ENCODE assay signal across 1 cellular context in the genomic region with DNA sequence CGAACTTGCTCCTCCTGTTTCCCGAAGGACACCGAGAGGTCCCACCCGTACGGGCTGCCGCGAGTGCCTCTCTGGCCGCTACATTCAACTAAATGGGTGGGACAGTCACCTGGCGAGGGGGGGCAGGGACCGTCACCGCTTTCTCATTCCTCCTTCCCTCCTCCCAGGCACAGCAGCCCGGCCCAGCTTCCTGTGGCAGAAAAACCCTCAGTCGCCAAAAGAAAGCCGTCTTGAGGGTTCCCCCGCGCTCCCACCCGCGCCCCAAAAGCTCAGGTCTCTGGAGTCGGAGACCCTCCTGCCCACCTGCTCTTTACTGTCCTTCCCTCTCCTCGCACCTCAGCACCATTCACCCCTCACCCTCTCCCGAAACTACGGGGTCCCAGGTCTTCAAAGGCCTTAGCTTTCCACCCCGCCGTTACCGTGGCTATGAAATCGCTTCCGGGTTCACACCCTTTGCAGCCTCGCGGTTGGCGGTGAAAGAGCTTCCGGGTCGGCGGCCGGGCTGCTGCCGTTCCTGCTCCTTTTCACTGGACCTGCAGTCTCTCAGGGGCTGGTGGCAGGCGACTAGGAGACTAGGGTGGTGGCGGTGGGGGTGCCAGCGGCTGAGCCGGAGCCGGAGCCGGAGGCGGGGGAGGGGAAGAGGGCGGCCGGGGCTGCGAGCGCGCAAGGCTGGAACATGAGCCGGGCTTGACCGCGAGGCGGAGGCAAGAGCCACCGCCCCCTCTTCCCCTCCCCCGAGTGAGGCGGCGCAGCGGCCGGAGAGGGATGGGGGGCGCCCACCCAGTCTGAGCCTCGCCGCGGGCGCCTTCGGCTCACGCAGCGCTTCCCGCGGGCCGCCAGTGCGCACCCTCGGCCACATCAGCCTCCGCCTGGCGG.
TF ChIP-seq lines count a peak whose summit lies in the region.

A gene with protein sequence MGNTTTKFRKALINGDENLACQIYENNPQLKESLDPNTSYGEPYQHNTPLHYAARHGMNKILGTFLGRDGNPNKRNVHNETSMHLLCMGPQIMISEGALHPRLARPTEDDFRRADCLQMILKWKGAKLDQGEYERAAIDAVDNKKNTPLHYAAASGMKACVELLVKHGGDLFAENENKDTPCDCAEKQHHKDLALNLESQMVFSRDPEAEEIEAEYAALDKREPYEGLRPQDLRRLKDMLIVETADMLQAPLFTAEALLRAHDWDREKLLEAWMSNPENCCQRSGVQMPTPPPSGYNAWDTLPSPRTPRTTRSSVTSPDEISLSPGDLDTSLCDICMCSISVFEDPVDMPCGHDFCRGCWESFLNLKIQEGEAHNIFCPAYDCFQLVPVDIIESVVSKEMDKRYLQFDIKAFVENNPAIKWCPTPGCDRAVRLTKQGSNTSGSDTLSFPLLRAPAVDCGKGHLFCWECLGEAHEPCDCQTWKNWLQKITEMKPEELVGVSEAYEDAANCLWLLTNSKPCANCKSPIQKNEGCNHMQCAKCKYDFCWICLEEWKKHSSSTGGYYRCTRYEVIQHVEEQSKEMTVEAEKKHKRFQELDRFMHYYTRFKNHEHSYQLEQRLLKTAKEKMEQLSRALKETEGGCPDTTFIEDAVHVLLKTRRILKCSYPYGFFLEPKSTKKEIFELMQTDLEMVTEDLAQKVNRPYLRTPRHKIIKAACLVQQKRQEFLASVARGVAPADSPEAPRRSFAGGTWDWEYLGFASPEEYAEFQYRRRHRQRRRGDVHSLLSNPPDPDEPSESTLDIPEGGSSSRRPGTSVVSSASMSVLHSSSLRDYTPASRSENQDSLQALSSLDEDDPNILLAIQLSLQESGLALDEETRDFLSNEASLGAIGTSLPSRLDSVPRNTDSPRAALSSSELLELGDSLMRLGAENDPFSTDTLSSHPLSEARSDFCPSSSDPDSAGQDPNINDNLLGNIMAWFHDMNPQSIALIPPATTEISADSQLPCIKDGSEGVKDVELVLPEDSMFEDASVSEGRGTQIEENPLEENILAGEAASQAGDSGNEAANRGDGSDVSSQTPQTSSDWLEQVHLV (plus strand): TSS at position 488 of the 876 bp plus-strand sequence. CDS start 49,005 bp downstream, outside the sequence.
TSS of gene KRIT1 (minus strand) at position 428 of the 876 bp plus-strand sequence. CDS start 3,779 bp downstream, outside the sequence.

TF ChIP-seq in GM12878, 131 proteins besides CTCF, POLR2A, EP300 and RAD21 (continues in another document):
- TF ChIP-seq MTA3 (IDR thresholded peaks at IDR 0.05; ENCODE audit: borderline replicate concordance, low read length) (no peak), CEBPB (IDR thresholded peaks at IDR 0.05; ENCODE audit: borderline replicate concordance in 1 of 2, low read depth in 2 of 2, low read length in 2 of 2) (0 out of 4 replicates have a peak, but pooled peaks of 1 of the 2 experiments have one; percentile 11), NRF1 (conservative IDR thresholded peaks at IDR 0.05; ENCODE audit: low read depth, low read length) (no peak), NKRF (conservative IDR thresholded peaks at IDR 0.05) (peak; percentile 44), TARDBP (IDR thresholded peaks at IDR 0.05; ENCODE audit: borderline replicate concordance) (no peak), RFX5 (IDR thresholded peaks at IDR 0.05; ENCODE audit: low read depth, low read length) (no peak), ZBED1 (IDR thresholded peaks at IDR 0.05; ENCODE audit: borderline replicate concordance) (no peak), SUPT20H (IDR thresholded peaks at IDR 0.05; ENCODE audit: borderline replicate concordance, control insufficient read depth, low read depth, low read length) (no peak), STAT1 (conservative IDR thresholded peaks at IDR 0.05) (no peak), GABPA (IDR thresholded peaks at IDR 0.05; ENCODE audit: low read depth) (peak; percentile 98), ZNF687 (IDR thresholded peaks at IDR 0.05) (peak; percentile 97), SRF (IDR thresholded peaks at IDR 0.05; ENCODE audit: low read depth in 2 of 2, low read length in 2 of 2) (no peak), BHLHE40 (IDR thresholded peaks at IDR 0.05; ENCODE audit: borderline replicate concordance in 1 of 2, low read depth in 2 of 2, low read length in 1 of 2) (peak in 1 of 2 experiments; percentile 27; a peak in 1 of 4 replicates), RB1 (IDR thresholded peaks at IDR 0.05; ENCODE audit: borderline replicate concordance) (no peak; the same call in 1 of the 2 replicates), JUNB (IDR thresholded peaks at IDR 0.05) (no peak), ZNF592 (IDR thresholded peaks at IDR 0.05) (no peak), GATAD2B (conservative IDR thresholded peaks at IDR 0.05; ENCODE audit: low read depth) (peak; percentile 54; the same call in 1 of the 2 replicates), KLF5 (IDR thresholded peaks at IDR 0.05; ENCODE audit: partially characterized antibody) (peak; percentile 76), RAD51 (IDR thresholded peaks at IDR 0.05) (no peak), NBN (IDR thresholded peaks at IDR 0.05) (peak; percentile 95), CHD2 (IDR thresholded peaks at IDR 0.05; ENCODE audit: borderline replicate concordance, low read depth, low read length) (peak; percentile 88), HDGF (IDR thresholded peaks at IDR 0.05) (peak; percentile 91)
- TF ChIP-seq, protein P1, sequence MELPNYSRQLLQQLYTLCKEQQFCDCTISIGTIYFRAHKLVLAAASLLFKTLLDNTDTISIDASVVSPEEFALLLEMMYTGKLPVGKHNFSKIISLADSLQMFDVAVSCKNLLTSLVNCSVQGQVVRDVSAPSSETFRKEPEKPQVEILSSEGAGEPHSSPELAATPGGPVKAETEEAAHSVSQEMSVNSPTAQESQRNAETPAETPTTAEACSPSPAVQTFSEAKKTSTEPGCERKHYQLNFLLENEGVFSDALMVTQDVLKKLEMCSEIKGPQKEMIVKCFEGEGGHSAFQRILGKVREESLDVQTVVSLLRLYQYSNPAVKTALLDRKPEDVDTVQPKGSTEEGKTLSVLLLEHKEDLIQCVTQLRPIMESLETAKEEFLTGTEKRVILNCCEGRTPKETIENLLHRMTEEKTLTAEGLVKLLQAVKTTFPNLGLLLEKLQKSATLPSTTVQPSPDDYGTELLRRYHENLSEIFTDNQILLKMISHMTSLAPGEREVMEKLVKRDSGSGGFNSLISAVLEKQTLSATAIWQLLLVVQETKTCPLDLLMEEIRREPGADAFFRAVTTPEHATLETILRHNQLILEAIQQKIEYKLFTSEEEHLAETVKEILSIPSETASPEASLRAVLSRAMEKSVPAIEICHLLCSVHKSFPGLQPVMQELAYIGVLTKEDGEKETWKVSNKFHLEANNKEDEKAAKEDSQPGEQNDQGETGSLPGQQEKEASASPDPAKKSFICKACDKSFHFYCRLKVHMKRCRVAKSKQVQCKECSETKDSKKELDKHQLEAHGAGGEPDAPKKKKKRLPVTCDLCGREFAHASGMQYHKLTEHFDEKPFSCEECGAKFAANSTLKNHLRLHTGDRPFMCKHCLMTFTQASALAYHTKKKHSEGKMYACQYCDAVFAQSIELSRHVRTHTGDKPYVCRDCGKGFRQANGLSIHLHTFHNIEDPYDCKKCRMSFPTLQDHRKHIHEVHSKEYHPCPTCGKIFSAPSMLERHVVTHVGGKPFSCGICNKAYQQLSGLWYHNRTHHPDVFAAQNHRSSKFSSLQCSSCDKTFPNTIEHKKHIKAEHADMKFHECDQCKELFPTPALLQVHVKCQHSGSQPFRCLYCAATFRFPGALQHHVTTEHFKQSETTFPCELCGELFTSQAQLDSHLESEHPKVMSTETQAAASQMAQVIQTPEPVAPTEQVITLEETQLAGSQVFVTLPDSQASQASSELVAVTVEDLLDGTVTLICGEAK (IDR thresholded peaks at IDR 0.05; ENCODE audit: borderline replicate concordance): peak; percentile 96
- TF ChIP-seq, protein P2, sequence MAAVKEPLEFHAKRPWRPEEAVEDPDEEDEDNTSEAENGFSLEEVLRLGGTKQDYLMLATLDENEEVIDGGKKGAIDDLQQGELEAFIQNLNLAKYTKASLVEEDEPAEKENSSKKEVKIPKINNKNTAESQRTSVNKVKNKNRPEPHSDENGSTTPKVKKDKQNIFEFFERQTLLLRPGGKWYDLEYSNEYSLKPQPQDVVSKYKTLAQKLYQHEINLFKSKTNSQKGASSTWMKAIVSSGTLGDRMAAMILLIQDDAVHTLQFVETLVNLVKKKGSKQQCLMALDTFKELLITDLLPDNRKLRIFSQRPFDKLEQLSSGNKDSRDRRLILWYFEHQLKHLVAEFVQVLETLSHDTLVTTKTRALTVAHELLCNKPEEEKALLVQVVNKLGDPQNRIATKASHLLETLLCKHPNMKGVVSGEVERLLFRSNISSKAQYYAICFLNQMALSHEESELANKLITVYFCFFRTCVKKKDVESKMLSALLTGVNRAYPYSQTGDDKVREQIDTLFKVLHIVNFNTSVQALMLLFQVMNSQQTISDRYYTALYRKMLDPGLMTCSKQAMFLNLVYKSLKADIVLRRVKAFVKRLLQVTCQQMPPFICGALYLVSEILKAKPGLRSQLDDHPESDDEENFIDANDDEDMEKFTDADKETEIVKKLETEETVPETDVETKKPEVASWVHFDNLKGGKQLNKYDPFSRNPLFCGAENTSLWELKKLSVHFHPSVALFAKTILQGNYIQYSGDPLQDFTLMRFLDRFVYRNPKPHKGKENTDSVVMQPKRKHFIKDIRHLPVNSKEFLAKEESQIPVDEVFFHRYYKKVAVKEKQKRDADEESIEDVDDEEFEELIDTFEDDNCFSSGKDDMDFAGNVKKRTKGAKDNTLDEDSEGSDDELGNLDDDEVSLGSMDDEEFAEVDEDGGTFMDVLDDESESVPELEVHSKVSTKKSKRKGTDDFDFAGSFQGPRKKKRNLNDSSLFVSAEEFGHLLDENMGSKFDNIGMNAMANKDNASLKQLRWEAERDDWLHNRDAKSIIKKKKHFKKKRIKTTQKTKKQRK (IDR thresholded peaks at IDR 0.05; ENCODE audit: low read depth, low read length): no peak
- TF ChIP-seq, protein P3, sequence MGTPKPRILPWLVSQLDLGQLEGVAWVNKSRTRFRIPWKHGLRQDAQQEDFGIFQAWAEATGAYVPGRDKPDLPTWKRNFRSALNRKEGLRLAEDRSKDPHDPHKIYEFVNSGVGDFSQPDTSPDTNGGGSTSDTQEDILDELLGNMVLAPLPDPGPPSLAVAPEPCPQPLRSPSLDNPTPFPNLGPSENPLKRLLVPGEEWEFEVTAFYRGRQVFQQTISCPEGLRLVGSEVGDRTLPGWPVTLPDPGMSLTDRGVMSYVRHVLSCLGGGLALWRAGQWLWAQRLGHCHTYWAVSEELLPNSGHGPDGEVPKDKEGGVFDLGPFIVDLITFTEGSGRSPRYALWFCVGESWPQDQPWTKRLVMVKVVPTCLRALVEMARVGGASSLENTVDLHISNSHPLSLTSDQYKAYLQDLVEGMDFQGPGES (IDR thresholded peaks at IDR 0.05): no peak
